27 cellular contexts compared by ENCODE assay signal in the genomic region with DNA sequence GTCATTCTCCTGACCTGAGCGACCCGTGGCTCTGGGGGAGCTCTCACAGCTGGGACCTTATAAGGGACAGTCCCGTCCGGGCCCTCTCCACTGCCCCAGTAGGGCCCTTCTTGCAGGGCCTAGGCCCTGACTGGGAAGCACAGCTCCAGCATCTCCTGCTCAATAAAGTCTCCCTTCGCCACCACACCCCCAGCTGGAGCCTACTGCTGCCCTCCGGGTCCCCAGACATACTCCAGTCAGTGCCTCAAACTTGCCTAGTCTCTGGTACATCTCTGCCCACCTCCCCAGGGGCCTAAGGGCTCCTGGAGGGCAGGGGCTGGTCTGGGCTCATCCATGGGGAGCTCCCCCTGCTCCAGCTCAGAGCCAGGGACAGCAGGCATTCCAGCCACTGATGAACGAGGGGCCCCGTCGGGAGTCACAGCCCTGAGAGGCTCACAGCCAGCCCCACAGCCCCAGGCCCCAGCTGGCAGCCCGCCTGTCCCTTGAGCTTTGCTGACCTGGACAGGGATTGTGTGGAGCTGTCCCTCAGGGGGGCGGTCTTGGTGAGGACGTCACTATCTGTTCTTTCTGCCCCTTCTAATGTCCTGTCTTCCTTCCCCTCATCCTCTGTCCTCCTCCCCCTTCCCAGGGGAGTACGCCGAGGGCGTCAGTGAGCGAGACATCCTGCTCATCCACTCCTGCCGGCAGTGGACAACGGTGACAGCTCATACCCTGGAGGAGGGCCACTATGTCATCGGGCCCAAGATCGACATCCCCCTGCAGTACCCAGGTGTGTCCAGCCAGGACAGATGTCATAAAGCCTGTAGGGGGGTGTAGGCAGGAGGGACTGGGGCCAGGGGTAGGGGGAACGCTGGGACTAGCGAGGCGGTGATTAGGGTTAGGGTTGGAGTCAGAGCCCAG. TPM values are rescaled to one million over a fixed set of nuclear protein-coding genes. Genes with fewer than 3 reads are reported as not detected.
DNase-seq lines count a peak whose midpoint lies in the region; ATAC-seq and TF ChIP-seq lines count a peak whose summit lies in the region.
"Had no signal": no experiment of that assay in that cellular context is flagged by ENCODE, and none has a peak within 500 bp of the region (broad histone marks: within the 10 kb centered on the region; RNA-seq: fewer than 3 reads in every experiment).

No MANE protein-coding gene starts in this region.

- intact Hi-C loops in body of pancreas (cut with DNase I) = no loop called here
- intact Hi-C loops in mammary epithelial cell (cut with micrococcal nuclease) = no loop called here

- H3K9ac ChIP-seq in mammary epithelial cell (ENCODE audit: insufficient read depth, low read length) = no peak overlapping the region
- H3K9ac ChIP-seq: KMS-11 had no signal

- in situ Hi-C loops in mammary epithelial cell (cut with MboI; ENCODE audit: low sequenced_read_pairs in 2 of 2) = no loop called here

- peaks cover 25% of the 10 kb centered on the region for H3K36me3 ChIP-seq in WERI-Rb-1
- H3K36me3 ChIP-seq in body of pancreas (replicated peaks in 1 of 2; ENCODE audit: insufficient read depth in 1 of 2, low read depth in 2 of 2) = no peaks in the 10 kb centered on the region
- H3K36me3 ChIP-seq in mammary epithelial cell (ENCODE audit: insufficient read depth, low read length) = no peaks in the 10 kb centered on the region
- H3K36me3 ChIP-seq in SJCRH30 = no peaks in the 10 kb centered on the region
- H3K36me3 ChIP-seq: heart right ventricle, thyroid gland had no signal

- no peak overlapping the region for H3K4me2 ChIP-seq in mammary epithelial cell (ENCODE audit: insufficient read depth, low read depth, low read length)
- H3K4me2 ChIP-seq: KMS-11 had no signal

- dilution Hi-C loops in mammary epithelial cell (cut with HindIII; ENCODE audit: low sequenced_read_pairs) = no loop called here

- H3K27me3 ChIP-seq in WERI-Rb-1 (ENCODE audit: insufficient read depth, low read depth, severe bottlenecking) (no peaks in the 10 kb centered on the region), body of pancreas (peaks cover 0 to 20% of the 10 kb centered on the region in 2 donors), mammary epithelial cell (ENCODE audit: insufficient read depth, low read length) (peaks cover 6% of the 10 kb centered on the region), SJCRH30 (no peaks in the 10 kb centered on the region)

- H3K36me3 Mint-ChIP-seq in type B pancreatic cell = no peaks in the 10 kb centered on the region
- H3K36me3 Mint-ChIP-seq: memory B cell had no signal

- no peak for ATAC-seq in body of pancreas
- ATAC-seq: effector memory CD8-positive, alpha-beta T cell; stimulated activated naive CD8-positive, alpha-beta T cell treated with anti-CD3 and anti-CD28 coated beads, Interleukin-15, amount 100 ng/mL, for 72 hours; T-helper 17 cell had no signal

- no TSS peak for BruUV-seq in mammary epithelial cell (replicated peaks; lab: Mats Ljungman, UMichigan)

- H3K9me3 Mint-ChIP-seq in type B pancreatic cell = no peaks in the 10 kb centered on the region
- H3K9me3 Mint-ChIP-seq: activated naive CD4-positive, alpha-beta T cell treated with anti-CD3 and anti-CD28 coated beads for 36 hours; effector memory CD8-positive, alpha-beta T cell; memory B cell; stimulated activated naive CD8-positive, alpha-beta T cell treated with anti-CD3 and anti-CD28 coated beads, Interleukin-15, amount 100 ng/mL, for 72 hours had no signal

- peak overlapping the region; percentile 78 for H3K27ac Mint-ChIP-seq in type B pancreatic cell
- H3K27ac Mint-ChIP-seq: activated naive CD4-positive, alpha-beta T cell treated with anti-CD3 and anti-CD28 coated beads for 36 hours; effector memory CD8-positive, alpha-beta T cell; memory B cell; stimulated activated naive CD8-positive, alpha-beta T cell treated with anti-CD3 and anti-CD28 coated beads, Interleukin-15, amount 100 ng/mL, for 72 hours; T-helper 17 cell had no signal

- CTCF ChIA-PET in mammary epithelial cell (lab: Charles Lee; ENCODE audit: low non-redundant PET) = no interaction called here

- TF ChIP-seq POLR2A in body of pancreas (IDR thresholded peaks at IDR 0.05) = no peak

- peaks cover 29% of the 10 kb centered on the region for H3K27me3 Mint-ChIP-seq in type B pancreatic cell

- H3K9me3 ChIP-seq in WERI-Rb-1 (ENCODE audit: severe bottlenecking) (no peaks in the 10 kb centered on the region), body of pancreas (no peaks in the 10 kb centered on the region), mammary epithelial cell (replicated peaks; ENCODE audit: insufficient read depth, low read length) (no peaks in the 10 kb centered on the region), SJCRH30 (replicated peaks) (no peaks in the 10 kb centered on the region)
- H3K9me3 ChIP-seq: heart right ventricle, thyroid gland had no signal

- H2AFZ ChIP-seq in mammary epithelial cell (ENCODE audit: low read depth, low read length) = no peak overlapping the region

- H3K4me3 ChIP-seq in WERI-Rb-1 (ENCODE audit: low read depth, low read length) (no peak overlapping the region), body of pancreas (no peak overlapping the region), mammary epithelial cell (replicated peaks in 1 of 3; ENCODE audit: insufficient read depth in 1 of 3, low read depth in 2 of 3, low read length in 3 of 3) (no peak overlapping the region), SJCRH30 (no peak overlapping the region)
- H3K4me3 ChIP-seq: heart right ventricle, skin epidermis, thyroid gland had no signal

- DNase-seq in activated CD8-positive, alpha-beta memory T cell treated with anti-CD3 and anti-CD28 coated beads for 24 hours = peak; percentile 54
- DNase-seq in activated CD8-positive, alpha-beta memory T cell treated with anti-CD3 and anti-CD28 coated beads, Interleukin-2, amount 50 U/mL, for 48 hours = no peak
- peak; percentile 41 for DNase-seq in WERI-Rb-1
- peak; percentile 28 for DNase-seq in myocyte (ENCODE audit: low read depth)
- no peak for DNase-seq in type B pancreatic cell (ENCODE audit: extremely low spot score, unreplicated experiment)
- DNase-seq in body of pancreas = no peak
- no peak for DNase-seq in mammary epithelial cell
- no peak for DNase-seq in SJCRH30
- DNase-seq: activated CD4-positive, alpha-beta T cell treated with anti-CD3 and anti-CD28 coated beads for 4 hours; activated naive CD4-positive, alpha-beta T cell treated with anti-CD3 and anti-CD28 coated beads for 36 hours; activated T-cell treated with anti-CD3 and anti-CD28 coated beads, Interleukin-2, amount 50 U/mL, for 48 hours; AML-193; effector memory CD8-positive, alpha-beta T cell; HCEC 1CT; heart right ventricle; MM.1S; NCI-H2029; NCI-H226; nucleus accumbens; stimulated activated CD4-positive, alpha-beta T cell treated with anti-CD3 and anti-CD28 coated beads, Interleukin-1b, Interleukin-23, amount 100 ng/mL, for 48 hours; stimulated activated CD8-positive, alpha-beta memory T cell treated with anti-CD3 and anti-CD28 coated beads, Interleukin-4, amount 100 ng/mL, for 48 hours; stimulated activated naive CD8-positive, alpha-beta T cell treated with anti-CD3 and anti-CD28 coated beads, Interleukin-15, amount 100 ng/mL, for 72 hours; T-helper 17 cell; thyroid gland had no signal

- H3K4me1 Mint-ChIP-seq in type B pancreatic cell (ENCODE audit: unreplicated experiment) = peaks cover 26% of the 10 kb centered on the region

- H3K27ac ChIP-seq in WERI-Rb-1 (no peak overlapping the region), body of pancreas (no peak overlapping the region), mammary epithelial cell (ENCODE audit: insufficient read depth, low read depth, low read length) (no peak overlapping the region), SJCRH30 (no peak overlapping the region)
- H3K27ac ChIP-seq: heart right ventricle, KMS-11, skin epidermis, thyroid gland had no signal

- H4K20me1 ChIP-seq in mammary epithelial cell (ENCODE audit: insufficient read depth, low read length) = no peaks in the 10 kb centered on the region

- TF ChIP-seq CTCF in WERI-Rb-1 (IDR thresholded peaks at IDR 0.05; ENCODE audit: low read depth, low read length) (no peak), type B pancreatic cell (conservative IDR thresholded peaks at IDR 0.05) (no peak), body of pancreas (IDR thresholded peaks at IDR 0.05) (no peak), mammary epithelial cell (conservative IDR thresholded peaks at IDR 0.05 in 1 of 2, IDR thresholded peaks at IDR 0.05 in 1 of 2; ENCODE audit: extremely low read depth in 1 of 2, insufficient read depth in 1 of 2, low read depth in 1 of 2, low read length in 2 of 2) (no peak)

- WGBS in body of pancreas, 2 donors = 75 to 77% methylated on average over 17 to 23 of the region's 23 CpGs
- WGBS in mammary epithelial cell (ENCODE audit: low coverage, missing lambda C conversion rate) = 79% methylated on average over 17 of the region's 23 CpGs

- H3K4me1 ChIP-seq in body of pancreas (peaks cover 26% of the 10 kb centered on the region), mammary epithelial cell (ENCODE audit: insufficient read depth, low read length) (no peaks in the 10 kb centered on the region), SJCRH30 (no peaks in the 10 kb centered on the region)

- H3K79me2 ChIP-seq in mammary epithelial cell (ENCODE audit: insufficient read depth, low read length) = no peaks in the 10 kb centered on the region

- peak overlapping the region; percentile 67 for H3K4me3 Mint-ChIP-seq in type B pancreatic cell
- H3K4me3 Mint-ChIP-seq: activated naive CD4-positive, alpha-beta T cell treated with anti-CD3 and anti-CD28 coated beads for 36 hours; effector memory CD8-positive, alpha-beta T cell; memory B cell; stimulated activated naive CD8-positive, alpha-beta T cell treated with anti-CD3 and anti-CD28 coated beads, Interleukin-15, amount 100 ng/mL, for 72 hours had no signal

RNA-seq across cellular contexts. Expression of a gene that starts 3.1 kb away (rescaled TPM):
- total RNA-seq in myocyte = 0.86 and 1.2 TPM in 2 replicates
- 1.5 TPM for polyA plus RNA-seq in myocyte (2012)
- 3.1 and 16.9 TPM in 2 replicates for total RNA-seq in type B pancreatic cell (ENCODE audit: low replicate concordance)
- 1 to 10 TPM; 1.6 TPM for total RNA-seq in body of pancreas
- total RNA-seq in mammary epithelial cell = under 1 TPM; 0.16 to 0.67 TPM
- polyA plus RNA-seq in mammary epithelial cell = 0.19 TPM
- polyA minus RNA-seq in mammary epithelial cell = 0.41 TPM
- 4.9 and 5.0 TPM in 2 replicates for total RNA-seq in SJCRH30 (2014; rRNA removed; shearing (Covaris generic))

Comparison
In these comparisons a context has a peak if more than half of its experiments do, and no peak if none do; other contexts are left out.
1. DNase-seq: peak in activated CD8-positive, alpha-beta memory T cell treated with anti-CD3 and anti-CD28 coated beads for 24 hours (single experiment), WERI-Rb-1 (single experiment) and myocyte (single experiment); none in activated CD8-positive, alpha-beta memory T cell treated with anti-CD3 and anti-CD28 coated beads, Interleukin-2, amount 50 U/mL, for 48 hours (single experiment), type B pancreatic cell (single experiment), body of pancreas (0 of 4), mammary epithelial cell (single experiment) and SJCRH30 (0 of 2).